1 cellular context compared by ENCODE assay signal in the genomic region with DNA sequence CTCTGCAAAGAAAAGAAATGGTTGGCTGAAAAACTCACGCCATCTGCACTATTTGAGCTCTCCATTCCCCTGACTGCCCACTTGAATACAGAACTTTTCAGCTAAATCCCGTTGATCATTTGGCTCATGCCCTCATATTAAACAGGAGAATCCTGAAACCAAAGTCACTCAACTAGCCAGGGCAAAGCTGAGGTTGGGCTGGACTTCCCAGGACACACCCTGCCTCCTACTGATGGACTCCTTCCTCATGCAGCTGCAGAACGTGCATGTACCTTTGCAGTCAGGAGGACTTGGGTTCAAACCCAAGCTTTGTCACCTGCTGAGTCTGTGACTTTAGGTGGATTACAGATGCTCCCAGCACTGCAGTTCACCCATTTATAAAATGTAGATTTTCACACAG.
TF ChIP-seq lines count a peak whose summit lies in the region.

No MANE protein-coding gene starts in this region.

TF ChIP-seq in IMR-90, 13 proteins besides CTCF, POLR2A, EP300 and RAD21:
- TF ChIP-seq, protein P1, sequence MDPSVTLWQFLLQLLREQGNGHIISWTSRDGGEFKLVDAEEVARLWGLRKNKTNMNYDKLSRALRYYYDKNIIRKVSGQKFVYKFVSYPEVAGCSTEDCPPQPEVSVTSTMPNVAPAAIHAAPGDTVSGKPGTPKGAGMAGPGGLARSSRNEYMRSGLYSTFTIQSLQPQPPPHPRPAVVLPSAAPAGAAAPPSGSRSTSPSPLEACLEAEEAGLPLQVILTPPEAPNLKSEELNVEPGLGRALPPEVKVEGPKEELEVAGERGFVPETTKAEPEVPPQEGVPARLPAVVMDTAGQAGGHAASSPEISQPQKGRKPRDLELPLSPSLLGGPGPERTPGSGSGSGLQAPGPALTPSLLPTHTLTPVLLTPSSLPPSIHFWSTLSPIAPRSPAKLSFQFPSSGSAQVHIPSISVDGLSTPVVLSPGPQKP (IDR thresholded peaks at IDR 0.05; ENCODE audit: borderline replicate concordance, low read depth, low read length), result no peak
- TF ChIP-seq MAFK (IDR thresholded peaks at IDR 0.05; ENCODE audit: low read depth, low read length) (no peak), RCOR1 (IDR thresholded peaks at IDR 0.05; ENCODE audit: insufficient replicate concordance, low read length) (no peak), FOS (IDR thresholded peaks at IDR 0.05; ENCODE audit: low read depth, low read length) (no peak), SMC3 (IDR thresholded peaks at IDR 0.05; ENCODE audit: low read depth, low read length) (no peak), RFX5 (IDR thresholded peaks at IDR 0.05; ENCODE audit: low read depth, low read length) (no peak), NFE2L2 (IDR thresholded peaks at IDR 0.05; ENCODE audit: low read depth, low read length) (no peak), CEBPB (IDR thresholded peaks at IDR 0.05; ENCODE audit: low read depth, low read length) (no peak), BHLHE40 (IDR thresholded peaks at IDR 0.05; ENCODE audit: low read depth, low read length) (no peak), MXI1 (IDR thresholded peaks at IDR 0.05; ENCODE audit: borderline replicate concordance, low read depth, low read length) (no peak), USF2 (IDR thresholded peaks at IDR 0.05; ENCODE audit: low read depth, low read length) (no peak), CHD1 (IDR thresholded peaks at IDR 0.05; ENCODE audit: low read depth, low read length) (no peak), MAZ (IDR thresholded peaks at IDR 0.05; ENCODE audit: borderline replicate concordance, low read depth, low read length) (no peak)
TF ChIP-seq in IMR-90: peak in this region for 0.
